In genomic region chr4:98873059-98873458, GRCh38 we compare ENCODE assay signal across 16 cellular contexts. TPM values are rescaled to one million over a fixed set of nuclear protein-coding genes. Genes with fewer than 3 reads are reported as not detected.
DNase-seq lines count a peak whose midpoint lies in the region; ATAC-seq, FAIRE-seq and TF ChIP-seq lines count a peak whose summit lies in the region.
"Had no signal": no experiment of that assay in that cellular context is flagged by ENCODE, and none has a peak within 500 bp of the region (broad histone marks: within the 10 kb centered on the region; RNA-seq: fewer than 3 reads in every experiment).

No MANE protein-coding gene starts in this region.

- FAIRE-seq in keratinocyte (lab: Jason Lieb, UNC), result peak; percentile 58

- ATAC-seq in HG03196 (IDR thresholded peaks at IDR 0.05; ENCODE audit: unreplicated experiment), result no peak
- ATAC-seq: heart left ventricle had no signal

- H3K9ac ChIP-seq in keratinocyte (ENCODE audit: control insufficient read depth, extremely low read depth, insufficient read depth, low read length), result no peak overlapping the region

- H3K4me3 ChIP-seq in cardiac fibroblast (replicated peaks in 1 of 2; ENCODE audit: low read depth in 2 of 2, low read length in 2 of 2) (no peak overlapping the region), keratinocyte (ENCODE audit: control insufficient read depth in 2 of 3, extremely low read depth in 1 of 3, insufficient read depth in 2 of 3, low read depth in 1 of 3, low read length in 3 of 3) (no peak overlapping the region)
- H3K4me3 ChIP-seq: heart left ventricle had no signal

- H3K36me3 ChIP-seq in keratinocyte (ENCODE audit: control insufficient read depth in 2 of 2, extremely low read depth in 1 of 2, insufficient read depth in 2 of 2, low read length in 2 of 2), result peaks cover 0 to 2% of the 10 kb centered on the region in 2 experiments

- H3K79me2 ChIP-seq in keratinocyte (ENCODE audit: control insufficient read depth, insufficient read depth, low read length), result no peaks in the 10 kb centered on the region

- H3K4me1 ChIP-seq in keratinocyte (ENCODE audit: control insufficient read depth, extremely low read depth, insufficient read depth, low read length), result peaks cover 5% of the 10 kb centered on the region
- H3K4me1 ChIP-seq: heart left ventricle had no signal

- H4K20me1 ChIP-seq in keratinocyte (ENCODE audit: control insufficient read depth, extremely low read depth, insufficient read depth, low read length), result no peaks in the 10 kb centered on the region

- DNase-seq in ELR (ENCODE audit: low read depth), result peak; percentile 37
- peak; percentile 24 for DNase-seq in OCI-M1 (lab: John Stamatoyannopoulos, UW)
- peak; percentile 59 to 70 for DNase-seq in cardiac fibroblast (ENCODE audit: low read depth in 2 of 2)
- no peak for DNase-seq in keratinocyte (ENCODE audit: low read depth, low spot score)
- DNase-seq in UCSD-AML1 (lab: John Stamatoyannopoulos, UW; ENCODE audit: unreplicated experiment), result no peak
- DNase-seq in stimulated activated naive CD4-positive, alpha-beta T cell treated with Interleukin-2 at 50 U/mL for 16 hours (lab: John Stamatoyannopoulos, UW), result no peak
- no peak for DNase-seq in activated gamma-delta T cell (lab: John Stamatoyannopoulos, UW)
- DNase-seq: activated CD4-positive, CD25-positive, alpha-beta regulatory T cell; activated gamma-delta T cell treated with Interleukin-2 at 50 U/mL for 16 hours; DMS153; heart left ventricle; NCI-H1694 treated with DMSO at 0.1 percent for 48 hours; NCI-H510A treated with DMSO at 0.1 percent for 48 hours; SW 1271 had no signal

- H3K9me3 ChIP-seq in keratinocyte (ENCODE audit: control insufficient read depth, low read depth, low read length), result no peaks in the 10 kb centered on the region

- H3K27ac ChIP-seq in keratinocyte (ENCODE audit: control insufficient read depth, insufficient read depth, low read length), result no peak overlapping the region
- H3K27ac ChIP-seq: C4-2B, heart left ventricle had no signal

- dilution Hi-C loops in keratinocyte (cut with MboI; ENCODE audit: extremely low pct_ligation_motif_present, low sequenced_read_pairs), result no loop called here

- TF ChIP-seq CTCF in cardiac fibroblast (IDR thresholded peaks at IDR 0.05; ENCODE audit: low read depth, low read length), result no peak
- no peak for TF ChIP-seq CTCF in keratinocyte (optimal IDR thresholded peaks at IDR 0.05 in 1 of 3, IDR thresholded peaks at IDR 0.05 in 1 of 3, conservative IDR thresholded peaks at IDR 0.05 in 1 of 3; ENCODE audit: extremely low read depth in 1 of 3, insufficient read depth in 2 of 3, low read length in 3 of 3)

- H3K27me3 ChIP-seq in keratinocyte (ENCODE audit: control insufficient read depth, extremely low read depth, insufficient read depth, low read length), result no peaks in the 10 kb centered on the region
- H3K27me3 ChIP-seq: heart left ventricle had no signal

- H3K9me1 ChIP-seq in keratinocyte (ENCODE audit: control insufficient read depth, extremely low read depth, insufficient read depth, low read length), result no peaks in the 10 kb centered on the region

- H2AFZ ChIP-seq in keratinocyte (ENCODE audit: control insufficient read depth, low read length), result no peak overlapping the region

- H3K4me2 ChIP-seq in keratinocyte (ENCODE audit: control insufficient read depth, extremely low read depth, insufficient read depth, low read depth, low read length), result no peak overlapping the region

RNA-seq across cellular contexts. Expression of gene EIF4E, which starts 55.9 kb away (rescaled TPM):
- 83.2 to 150 TPM (median 146 TPM) in 3 replicates for polyA plus RNA-seq in keratinocyte
- polyA plus RNA-seq in keratinocyte (2011; ENCODE audit: low read depth), result 346 TPM
- polyA plus RNA-seq in keratinocyte (2011; cell fraction: cytosol; rRNA removed), result 115 and 148 TPM in 2 replicates
- 67.9 and 117 TPM in 2 replicates for polyA plus RNA-seq in keratinocyte (2011; cell fraction: nucleus; rRNA removed)
- polyA plus RNA-seq in keratinocyte (2012; ENCODE audit: low replicate concordance), result 94.8 and 130 TPM in 2 replicates
- 11.3 to 112 TPM (median 29.3 TPM) in 3 replicates for polyA minus RNA-seq in keratinocyte
- 75.6 TPM for polyA minus RNA-seq in keratinocyte (2011; cell fraction: cytosol; rRNA and poly(A)+ RNA removed)
- polyA minus RNA-seq in keratinocyte (2011; cell fraction: nucleus; rRNA and poly(A)+ RNA removed), result 37.8 and 68.3 TPM in 2 replicates

Comparison
In these comparisons a context has a peak if more than half of its experiments do, and no peak if none do; other contexts are left out.
1. DNase-seq: peak in ELR (single experiment), OCI-M1 (single experiment) and cardiac fibroblast (2 of 2); none in keratinocyte (single experiment), UCSD-AML1 (single experiment), stimulated activated naive CD4-positive, alpha-beta T cell treated with Interleukin-2 at 50 U/mL for 16 hours (single experiment) and activated gamma-delta T cell (single experiment).